ENCODE assay signal across 25 cellular contexts in the genomic region with DNA sequence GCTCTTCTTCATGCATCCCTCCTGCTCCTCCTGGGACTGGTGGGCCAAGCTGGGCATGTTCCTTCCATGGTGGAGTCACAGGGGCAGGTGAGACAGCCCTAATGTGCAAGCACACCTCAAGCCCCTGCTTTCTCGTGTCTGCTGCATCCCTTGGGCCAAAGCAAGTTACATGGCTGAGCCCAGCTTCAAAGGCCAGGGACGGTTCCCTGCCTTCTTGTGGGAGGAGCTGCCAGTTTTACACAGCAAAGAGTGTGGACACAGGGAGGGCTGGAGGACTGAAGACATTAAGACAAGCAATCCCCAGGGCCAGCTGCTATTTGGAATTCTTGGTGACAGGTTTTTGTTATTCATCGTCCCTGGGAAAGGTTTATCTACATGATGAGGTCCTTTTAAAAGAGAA.
"Had no signal": no experiment of that assay in that cellular context is flagged by ENCODE, and none has a peak within 500 bp of the region (broad histone marks: within the 10 kb centered on the region; RNA-seq: fewer than 3 reads in every experiment).

No MANE protein-coding gene starts in this region.

- H2AFZ ChIP-seq: hepatocyte had no signal

- DNase-seq: dermis blood vessel endothelial cell; dorsolateral prefrontal cortex; effector CD4-positive, alpha-beta T cell; effector memory CD8-positive, alpha-beta T cell; foreskin keratinocyte; heart left ventricle; hypothalamus; immature natural killer cell; islet precursor cell; kidney; kidney glomerular epithelial cell; left colon; left ventricle myocardium superior; lower lobe of right lung; mesenchymal stem cell; mucosa of descending colon had no signal

- H3K9me3 ChIP-seq: lower lobe of right lung, mucosa of descending colon had no signal

- H3K79me2 ChIP-seq: hepatocyte had no signal

- H3K4me3 Mint-ChIP-seq: effector memory CD8-positive, alpha-beta T cell; immature natural killer cell; mesothelial cell of epicardium had no signal

- H3K9me3 Mint-ChIP-seq: effector memory CD8-positive, alpha-beta T cell; immature natural killer cell had no signal

- H3K4me2 ChIP-seq: hepatocyte had no signal

- H3K27ac ChIP-seq: coronary artery, dorsolateral prefrontal cortex, esophagus muscularis mucosa, foreskin keratinocyte, gastroesophageal sphincter, heart left ventricle, hepatocyte, lower lobe of right lung had no signal

- H3K4me3 ChIP-seq: coronary artery, dorsolateral prefrontal cortex, esophagus muscularis mucosa, gastroesophageal sphincter, heart left ventricle, hepatocyte, lower lobe of right lung, mucosa of descending colon had no signal

- H3K36me3 ChIP-seq: esophagus muscularis mucosa, gastroesophageal sphincter, heart left ventricle, lower lobe of right lung had no signal

- H3K4me1 Mint-ChIP-seq: immature natural killer cell, mesothelial cell of epicardium had no signal

- H3K36me3 Mint-ChIP-seq: immature natural killer cell, mesothelial cell of epicardium had no signal

- H3K27ac Mint-ChIP-seq: effector memory CD8-positive, alpha-beta T cell; immature natural killer cell; mesothelial cell of epicardium had no signal

- H3K4me1 ChIP-seq: esophagus muscularis mucosa, foreskin keratinocyte, gastroesophageal sphincter, heart left ventricle, lower lobe of right lung had no signal

- FAIRE-seq: colon, endothelial cell of umbilical vein, frontal cortex, kidney had no signal

- ATAC-seq: effector memory CD8-positive, alpha-beta T cell; foreskin keratinocyte; gastroesophageal sphincter; heart left ventricle; left colon; left lobe of liver; left ventricle myocardium superior; lower lobe of right lung; mucosa of descending colon had no signal
